11 cellular contexts compared by ENCODE assay signal in the genomic region with DNA sequence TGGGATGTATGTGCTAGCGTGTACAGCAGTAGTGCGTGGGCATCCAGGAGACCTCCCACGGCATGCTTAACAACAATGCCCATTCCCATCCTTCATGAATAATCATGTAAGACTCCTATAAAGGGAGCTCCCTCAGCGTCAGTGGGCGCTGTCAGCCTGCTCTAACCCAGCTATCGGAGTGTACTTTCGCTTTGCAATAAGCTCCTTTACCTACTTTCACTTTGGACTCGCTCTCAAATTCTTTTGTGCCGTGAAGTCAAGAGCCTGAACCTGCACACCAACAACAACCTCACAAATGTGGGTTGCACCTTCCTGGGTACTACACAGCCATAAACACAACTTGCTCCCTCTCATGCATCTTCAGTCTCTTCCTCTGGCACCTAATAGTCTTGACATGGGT.
DNase-seq lines count a peak whose midpoint lies in the region; ATAC-seq, FAIRE-seq and TF ChIP-seq lines count a peak whose summit lies in the region.
"Had no signal": no experiment of that assay in that cellular context is flagged by ENCODE, and none has a peak within 500 bp of the region (broad histone marks: within the 10 kb centered on the region; RNA-seq: fewer than 3 reads in every experiment).

No MANE protein-coding gene starts in this region.

- H3K36me3 ChIP-seq in HCT116 (ENCODE audit: control insufficient read depth in 1 of 2, insufficient read depth in 2 of 2, low read length in 2 of 2) (no peaks in the 10 kb centered on the region), prostate gland (no peaks in the 10 kb centered on the region)
- H3K36me3 ChIP-seq: WERI-Rb-1 had no signal

- no peak for TF ChIP-seq POLR2A in A549 (IDR thresholded peaks at IDR 0.05; ENCODE audit: low read length)
- TF ChIP-seq POLR2A in HCT116 (IDR thresholded peaks at IDR 0.05; ENCODE audit: borderline replicate concordance, extremely low read depth, insufficient read depth, insufficient read length), result no peak
- TF ChIP-seq POLR2A in prostate gland (IDR thresholded peaks at IDR 0.05), result no peak

- CTCF ChIA-PET in A549 (lab: Yijun Ruan, JAX), result interaction anchor here (0.7 kb wide), 1 partner anchor 311 kb away, joined by 3 read pairs; no protein-coding TSS in a partner anchor
- CTCF ChIA-PET in HCT116 (lab: Charles Lee), result no interaction called here
- CTCF ChIA-PET in MCF 10A (lab: Yijun Ruan, JAX), result interaction anchor here (0.6 kb wide), 1 partner anchor 115 kb away, joined by 3 read pairs; the partner anchor contains the start of gene PAXBP1
- CTCF ChIA-PET in WTC11 (lab: Charles Lee), result no interaction called here

- no peak overlapping the region for H2AFZ ChIP-seq in HCT116 (ENCODE audit: low read depth, low read length, poor library complexity, severe bottlenecking)

- H3K4me3 Mint-ChIP-seq in T-helper 1 cell treated with Interleukin-12 subunit alpha and Interleukin-12 subunit beta and Interleukin-4 antibody, amounts not matched to agents 30 μg/mL and 1 μg/mL, for 36 hours, result peak overlapping the region; percentile 10
- H3K4me3 Mint-ChIP-seq in MCF 10A (ENCODE audit: unreplicated experiment), result peak overlapping the region; percentile 56
- H3K4me3 Mint-ChIP-seq in WTC11, result no peak overlapping the region

- TF ChIP-seq CTCF in A549 (IDR thresholded peaks at IDR 0.05), result no peak
- no peak for TF ChIP-seq CTCF in HCT116 (IDR thresholded peaks at IDR 0.05 in 2 of 3, conservative IDR thresholded peaks at IDR 0.05 in 1 of 3; ENCODE audit: borderline replicate concordance in 1 of 3, insufficient read depth in 1 of 3, low read depth in 2 of 3, low read length in 2 of 3)
- TF ChIP-seq CTCF in MCF 10A (IDR thresholded peaks at IDR 0.05; ENCODE audit: unreplicated experiment), result no peak
- no peak for TF ChIP-seq CTCF in WTC11 (IDR thresholded peaks at IDR 0.05)
- TF ChIP-seq CTCF in prostate gland (IDR thresholded peaks at IDR 0.05), result no peak

- intact Hi-C loops in HCT116 (cut with micrococcal nuclease) (no loop called here), MCF 10A (cut with micrococcal nuclease) (no loop called here), prostate gland (cut with DNase I) (no loop called here)

- no peaks in the 10 kb centered on the region for H3K79me2 ChIP-seq in HCT116 (ENCODE audit: insufficient read depth, low read length)

- H3K4me1 ChIP-seq in A549, result no peaks in the 10 kb centered on the region
- no peaks in the 10 kb centered on the region for H3K4me1 ChIP-seq in HCT116 (ENCODE audit: control insufficient read depth in 1 of 2, insufficient read depth in 2 of 2, low read length in 2 of 2)
- no peaks in the 10 kb centered on the region for H3K4me1 ChIP-seq in prostate gland (replicated peaks)

- FAIRE-seq in A549 (lab: Jason Lieb, UNC), result no peak

- peaks cover 4% of the 10 kb centered on the region for H3K9me3 Mint-ChIP-seq in T-helper 1 cell treated with Interleukin-12 subunit alpha and Interleukin-12 subunit beta and Interleukin-4 antibody, amounts not matched to agents 30 μg/mL and 1 μg/mL, for 36 hours
- no peaks in the 10 kb centered on the region for H3K9me3 Mint-ChIP-seq in MCF 10A (ENCODE audit: unreplicated experiment)
- no peaks in the 10 kb centered on the region for H3K9me3 Mint-ChIP-seq in WTC11

- H3K9me2 ChIP-seq in HCT116 (ENCODE audit: insufficient read depth), result no peaks in the 10 kb centered on the region

- RAD21 ChIA-PET in HCT116 (lab: Charles Lee; ENCODE audit: low non-redundant PET in 1 of 2, low total read pairs in 2 of 2, uncharacterized antibody in 2 of 2, unreplicated experiment in 2 of 2), result no interaction called here

- peaks cover 5% of the 10 kb centered on the region for H3K4me1 Mint-ChIP-seq in T-helper 1 cell treated with Interleukin-12 subunit alpha and Interleukin-12 subunit beta and Interleukin-4 antibody, amounts not matched to agents 30 μg/mL and 1 μg/mL, for 36 hours (ENCODE audit: low read depth)
- H3K4me1 Mint-ChIP-seq in MCF 10A (ENCODE audit: insufficient read depth, unreplicated experiment) (no peaks in the 10 kb centered on the region), WTC11 (no peaks in the 10 kb centered on the region)

- H3K4me2 ChIP-seq in A549, result peak overlapping the region; percentile 75
- H3K4me2 ChIP-seq in HCT116 (ENCODE audit: low read length), result peak overlapping the region; percentile 22; the same call in 1 of the 2 replicates

- peaks cover 57% of the 10 kb centered on the region for H3K27me3 ChIP-seq in HCT116 (ENCODE audit: insufficient read depth, low read length)
- H3K27me3 ChIP-seq in prostate gland (replicated peaks; ENCODE audit: insufficient read depth), result no peaks in the 10 kb centered on the region

- BruUV-seq in HCT116 (replicated peaks; lab: Mats Ljungman, UMichigan) (no TSS peak), MCF 10A (replicated peaks; lab: Mats Ljungman, UMichigan) (no TSS peak)

- ATAC-seq in A549 (peak; percentile 34 to 66; a peak in 3 of 6 replicates), HCT116 (no peak), WTC11 (no peak)

- TF ChIP-seq RAD21 in A549 (conservative IDR thresholded peaks at IDR 0.05 in 1 of 2, IDR thresholded peaks at IDR 0.05 in 1 of 2) (no peak), HCT116 (IDR thresholded peaks at IDR 0.05; ENCODE audit: low read depth) (no peak)

- no peaks in the 10 kb centered on the region for H3K9me3 ChIP-seq in A549
- H3K9me3 ChIP-seq in HCT116 (ENCODE audit: control insufficient read depth in 1 of 2, insufficient read depth in 1 of 2, low read depth in 1 of 2, low read length in 2 of 2), result no peaks in the 10 kb centered on the region
- H3K9me3 ChIP-seq in prostate gland, result no peaks in the 10 kb centered on the region

- DNase-seq in A549 (ENCODE audit: low read depth in 1 of 2, low spot score in 1 of 2) (peak in 1 of 2 experiments; percentile 1), HCT116 (ENCODE audit: low read depth, low spot score) (no peak), MCF 10A (ENCODE audit: unreplicated experiment) (peak; percentile 9), WTC11 (ENCODE audit: low spot score) (no peak), prostate gland (ENCODE audit: low spot score) (no peak), pons (ENCODE audit: low spot score) (no peak), AG08396 (ENCODE audit: low spot score) (no peak)
- DNase-seq: caudate nucleus, COR-L47, WERI-Rb-1 had no signal

- WGBS in A549 (ENCODE audit: missing lambda C conversion rate), result 2% methylated on average over 9 of the region's 9 CpGs
- WGBS in prostate gland, result 86% methylated on average over 9 of the region's 9 CpGs

- H4K20me1 ChIP-seq in HCT116 (ENCODE audit: insufficient read depth), result no peaks in the 10 kb centered on the region

- no peak overlapping the region for H3K9ac ChIP-seq in HCT116 (ENCODE audit: low read length)

- no peak overlapping the region for H3K27ac ChIP-seq in A549
- no peak overlapping the region for H3K27ac ChIP-seq in HCT116 (ENCODE audit: low read depth, low read length)
- H3K27ac ChIP-seq in prostate gland, result no peak overlapping the region
- H3K27ac ChIP-seq: WERI-Rb-1 had no signal

- H3K27me3 Mint-ChIP-seq in T-helper 1 cell treated with Interleukin-12 subunit alpha and Interleukin-12 subunit beta and Interleukin-4 antibody, amounts not matched to agents 30 μg/mL and 1 μg/mL, for 36 hours (ENCODE audit: low read depth), result peaks cover 17% of the 10 kb centered on the region
- H3K27me3 Mint-ChIP-seq in MCF 10A (ENCODE audit: insufficient read depth, unreplicated experiment) (peaks cover 83% of the 10 kb centered on the region), WTC11 (ENCODE audit: low read depth) (no peaks in the 10 kb centered on the region; the same call in 1 of the 2 replicates)

- no peak for TF ChIP-seq EP300 in A549 (IDR thresholded peaks at IDR 0.05)

- H3K4me3 ChIP-seq in A549 (peak overlapping the region; percentile 37), HCT116 (replicated peaks in 1 of 2; ENCODE audit: low read depth in 1 of 2, low read length in 2 of 2) (no peak overlapping the region), prostate gland (no peak overlapping the region)

- POLR2A ChIA-PET in A549 (lab: Yijun Ruan, JAX) (no interaction called here), HCT116 (lab: Charles Lee) (no interaction called here), MCF 10A (lab: Yijun Ruan, JAX) (no interaction called here), WTC11 (lab: Charles Lee) (no interaction called here)

- H3K36me3 Mint-ChIP-seq in T-helper 1 cell treated with Interleukin-12 subunit alpha and Interleukin-12 subunit beta and Interleukin-4 antibody, amounts not matched to agents 30 μg/mL and 1 μg/mL, for 36 hours (ENCODE audit: low read depth), result no peaks in the 10 kb centered on the region
- no peaks in the 10 kb centered on the region for H3K36me3 Mint-ChIP-seq in MCF 10A (ENCODE audit: insufficient read depth, unreplicated experiment)
- no peaks in the 10 kb centered on the region for H3K36me3 Mint-ChIP-seq in WTC11

- H3K27ac Mint-ChIP-seq in T-helper 1 cell treated with Interleukin-12 subunit alpha and Interleukin-12 subunit beta and Interleukin-4 antibody, amounts not matched to agents 30 μg/mL and 1 μg/mL, for 36 hours, result no peak overlapping the region
- H3K27ac Mint-ChIP-seq in MCF 10A (ENCODE audit: low read depth, unreplicated experiment) (peak overlapping the region; percentile 14), WTC11 (no peak overlapping the region)

TF ChIP-seq in A549, 52 proteins besides CTCF, POLR2A, EP300 and RAD21 (continues in another document):
- TF ChIP-seq CHD4 (IDR thresholded peaks at IDR 0.05; ENCODE audit: borderline replicate concordance), result no peak

TF ChIP-seq in HCT116, 20 proteins besides CTCF, POLR2A, EP300 and RAD21 (continues in another document):
- TF ChIP-seq ZNF274 (IDR thresholded peaks at IDR 0.05; ENCODE audit: low read depth, low read length) (no peak), EZH2phosphoT487 (IDR thresholded peaks at IDR 0.05; ENCODE audit: borderline replicate concordance) (no peak), JUND (IDR thresholded peaks at IDR 0.05) (no peak), SRF (IDR thresholded peaks at IDR 0.05; ENCODE audit: low read depth) (no peak), FOSL1 (IDR thresholded peaks at IDR 0.05; ENCODE audit: low read depth) (no peak), ATF3 (IDR thresholded peaks at IDR 0.05) (no peak), CBX3 (IDR thresholded peaks at IDR 0.05; ENCODE audit: low read depth) (no peak)

TF ChIP-seq in WTC11, 78 proteins besides CTCF, POLR2A, EP300 and RAD21 (continues in another document):
- no peak for TF ChIP-seq ESRRA (CRISPR knock-in tag; IDR thresholded peaks at IDR 0.05; ENCODE audit: borderline replicate concordance)

Comparison
In these comparisons a context has a peak if more than half of its experiments do, and no peak if none do; other contexts are left out.
1. ATAC-seq: peak in A549 (2 of 2); none in HCT116 (single experiment) and WTC11 (single experiment).
2. CTCF ChIA-PET loops: an anchor here in A549 (0.7 kb wide) and MCF 10A (0.6 kb wide); none called in HCT116 and WTC11.